Comparison of ENCODE assay signal across 9 cellular contexts in the genomic region with DNA sequence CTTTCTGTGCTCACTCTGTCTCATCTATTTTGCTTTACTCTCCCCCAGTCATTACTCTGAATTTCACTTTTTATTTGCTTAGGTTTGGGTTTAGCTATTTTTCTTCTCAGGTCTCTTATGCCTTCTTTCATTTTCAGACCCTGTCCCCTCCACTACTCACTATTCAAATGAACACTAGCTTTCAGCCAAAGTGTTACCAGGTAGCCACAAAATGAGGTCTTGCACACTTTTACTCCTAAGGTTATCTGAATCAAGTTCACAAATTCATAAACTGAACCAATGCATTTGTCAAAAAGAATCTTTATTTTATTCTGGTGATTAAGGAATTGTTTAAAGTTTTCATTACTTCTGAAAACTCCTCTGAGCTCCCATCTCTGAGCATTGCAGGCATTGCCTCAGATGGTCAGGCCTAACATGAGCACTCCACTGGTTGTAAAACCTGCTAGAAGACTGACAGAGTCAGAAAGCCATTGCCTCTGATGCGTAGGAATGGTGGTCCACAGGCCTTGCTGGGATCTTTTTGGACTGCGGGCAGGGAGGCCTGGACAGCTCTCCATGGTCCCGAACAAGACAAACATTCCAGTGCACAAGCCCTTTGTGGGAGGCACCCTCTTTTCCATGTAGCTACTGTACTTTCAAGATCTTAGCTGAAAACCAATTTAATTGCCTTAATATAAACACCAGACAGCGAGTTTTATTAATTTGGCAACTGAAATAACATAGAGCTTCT. TPM values are rescaled to one million over a fixed set of nuclear protein-coding genes. Genes with fewer than 3 reads are reported as not detected.
A peak's percentile ranks its signal among the peaks of the same experiment; 100 is the strongest.
DNase-seq lines count a peak whose midpoint lies in the region; ATAC-seq, FAIRE-seq and TF ChIP-seq lines count a peak whose summit lies in the region.
"Had no signal": no experiment of that assay in that cellular context is flagged by ENCODE, and none has a peak within 500 bp of the region (broad histone marks: within the 10 kb centered on the region; RNA-seq: fewer than 3 reads in every experiment).

No MANE protein-coding gene starts in this region.

- TF ChIP-seq CTCF in kidney (IDR thresholded peaks at IDR 0.05; ENCODE audit: borderline replicate concordance, extremely low read depth, insufficient read depth) (no peak), endodermal cell (conservative IDR thresholded peaks at IDR 0.05) (no peak)

- H3K9ac ChIP-seq in kidney (ENCODE audit: low read length in 2 of 2) (no peak overlapping the region), endodermal cell (ENCODE audit: extremely low read depth, low read length, poor library complexity, severe bottlenecking) (no peak overlapping the region)

- H3K4me1 Mint-ChIP-seq in activated T-helper 1 cell treated with anti-CD3 and anti-CD28 coated beads, Interleukin-12 subunit alpha, Interleukin-12 subunit beta, Interleukin-2, Interleukin-4 antibody, amounts not matched to agents 30 ng/mL and 10 ng/mL and 1 ng/mL, durations not matched to agents 14 hours and 24 hours and 36 hours (ENCODE audit: low read depth) = peaks cover 81% of the 10 kb centered on the region
- peaks cover 10% of the 10 kb centered on the region for H3K4me1 Mint-ChIP-seq in endodermal cell

- H3K9me3 Mint-ChIP-seq in activated T-helper 1 cell treated with anti-CD3 and anti-CD28 coated beads, Interleukin-12 subunit alpha, Interleukin-12 subunit beta, Interleukin-2, Interleukin-4 antibody, amounts not matched to agents 30 ng/mL and 10 ng/mL and 1 ng/mL, durations not matched to agents 14 hours and 24 hours and 36 hours = no peaks in the 10 kb centered on the region
- H3K9me3 Mint-ChIP-seq in endodermal cell = peaks cover 9% of the 10 kb centered on the region

- ATAC-seq in GM19324 (IDR thresholded peaks at IDR 0.05; ENCODE audit: low FRiP score, unreplicated experiment) (peak; percentile 93), HG02870 (IDR thresholded peaks at IDR 0.05; ENCODE audit: unreplicated experiment) (peak; percentile 93)

- peak overlapping the region; percentile 89 for H3K27ac Mint-ChIP-seq in activated T-helper 1 cell treated with anti-CD3 and anti-CD28 coated beads, Interleukin-12 subunit alpha, Interleukin-12 subunit beta, Interleukin-2, Interleukin-4 antibody, amounts not matched to agents 30 ng/mL and 10 ng/mL and 1 ng/mL, durations not matched to agents 14 hours and 24 hours and 36 hours
- H3K27ac Mint-ChIP-seq in endodermal cell = no peak overlapping the region

- no peak for FAIRE-seq in small intestine (lab: Jason Lieb, UNC)
- no peak for FAIRE-seq in kidney (lab: Jason Lieb, UNC)
- FAIRE-seq: endometrium had no signal

- no peaks in the 10 kb centered on the region for H3K27me3 Mint-ChIP-seq in activated T-helper 1 cell treated with anti-CD3 and anti-CD28 coated beads, Interleukin-12 subunit alpha, Interleukin-12 subunit beta, Interleukin-2, Interleukin-4 antibody, amounts not matched to agents 30 ng/mL and 10 ng/mL and 1 ng/mL, durations not matched to agents 14 hours and 24 hours and 36 hours (ENCODE audit: insufficient read depth)
- no peaks in the 10 kb centered on the region for H3K27me3 Mint-ChIP-seq in endodermal cell (ENCODE audit: insufficient read depth)

- H3K9me3 ChIP-seq in small intestine (ENCODE audit: control insufficient read depth, low read depth) (no peaks in the 10 kb centered on the region), kidney (ENCODE audit: control insufficient read depth in 1 of 2, low read length in 2 of 2) (no peaks in the 10 kb centered on the region), endodermal cell (ENCODE audit: control insufficient read depth, low read length) (peaks cover 12% of the 10 kb centered on the region)

- H3K27ac ChIP-seq in small intestine (ENCODE audit: low read depth in 1 of 2, low read length in 1 of 2) (peak overlapping the region; percentile 39 to 55), kidney (ENCODE audit: low read depth in 2 of 2, low read length in 2 of 2) (no peak overlapping the region), endodermal cell (ENCODE audit: low read depth, low read length) (no peak overlapping the region)

- H3K36me3 ChIP-seq in small intestine (ENCODE audit: control insufficient read depth in 2 of 2, insufficient read depth in 2 of 2, low read length in 2 of 2) (no peaks in the 10 kb centered on the region), kidney (ENCODE audit: control insufficient read depth in 1 of 2, insufficient read depth in 2 of 2, low read length in 2 of 2) (no peaks in the 10 kb centered on the region), endodermal cell (ENCODE audit: control insufficient read depth, insufficient read depth, low read length) (no peaks in the 10 kb centered on the region)

- no peaks in the 10 kb centered on the region for H3K27me3 ChIP-seq in small intestine (ENCODE audit: control insufficient read depth in 2 of 2, insufficient read depth in 2 of 2, low read length in 2 of 2)
- H3K27me3 ChIP-seq in endodermal cell (ENCODE audit: control insufficient read depth, insufficient read depth, low read length, poor library complexity, severe bottlenecking) = no peaks in the 10 kb centered on the region

- WGBS in small intestine, 3 donors = 73 to 77% (median 74%) methylated on average over 4 of the region's 4 CpGs
- 96 to 100% methylated on average over 3 to 4 of the region's 4 CpGs for WGBS in endodermal cell (ENCODE audit: insufficient coverage in 1 of 2, insufficient read length in 1 of 2), 2 experiments

- peak overlapping the region; percentile 12 for H3K4me3 Mint-ChIP-seq in activated T-helper 1 cell treated with anti-CD3 and anti-CD28 coated beads, Interleukin-12 subunit alpha, Interleukin-12 subunit beta, Interleukin-2, Interleukin-4 antibody, amounts not matched to agents 30 ng/mL and 10 ng/mL and 1 ng/mL, durations not matched to agents 14 hours and 24 hours and 36 hours
- no peak overlapping the region for H3K4me3 Mint-ChIP-seq in endodermal cell

- intact Hi-C loops in activated T-helper 1 cell treated with anti-CD3 and anti-CD28 coated beads, Interleukin-12 subunit alpha, Interleukin-12 subunit beta, Interleukin-2, Interleukin-4 antibody, amounts not matched to agents 30 ng/mL and 10 ng/mL and 1 ng/mL, durations not matched to agents 14 hours and 24 hours and 36 hours (cut with micrococcal nuclease) = loop anchor here (1.0 to 5.0 kb wide), 8 partner anchors 9 to 149 kb away; no protein-coding TSS in a partner anchor
- intact Hi-C loops in kidney (cut with DNase I) = no loop called here

- no peaks in the 10 kb centered on the region for H3K4me1 ChIP-seq in small intestine (ENCODE audit: control insufficient read depth in 2 of 2, insufficient read depth in 1 of 2, low read depth in 1 of 2, low read length in 1 of 2)
- peaks cover 0 to 7% of the 10 kb centered on the region in 2 donors for H3K4me1 ChIP-seq in kidney (ENCODE audit: control insufficient read depth in 1 of 2, insufficient read depth in 1 of 2, low read depth in 1 of 2, low read length in 2 of 2)
- no peaks in the 10 kb centered on the region for H3K4me1 ChIP-seq in endodermal cell (ENCODE audit: control insufficient read depth, insufficient read depth, low read length)

- H3K4me3 ChIP-seq in small intestine (ENCODE audit: low read depth in 1 of 2, low read length in 2 of 2) (no peak overlapping the region), kidney (ENCODE audit: low read length in 2 of 2) (no peak overlapping the region), endodermal cell (ENCODE audit: low read length) (no peak overlapping the region)

- H3K36me3 Mint-ChIP-seq in activated T-helper 1 cell treated with anti-CD3 and anti-CD28 coated beads, Interleukin-12 subunit alpha, Interleukin-12 subunit beta, Interleukin-2, Interleukin-4 antibody, amounts not matched to agents 30 ng/mL and 10 ng/mL and 1 ng/mL, durations not matched to agents 14 hours and 24 hours and 36 hours (ENCODE audit: low read depth) = peaks cover 31% of the 10 kb centered on the region
- peaks cover 4% of the 10 kb centered on the region for H3K36me3 Mint-ChIP-seq in endodermal cell (ENCODE audit: low read depth)

- DNase-seq in activated T-helper 1 cell treated with anti-CD3 and anti-CD28 coated beads, Interleukin-12 subunit alpha, Interleukin-12 subunit beta, Interleukin-2, Interleukin-4 antibody, amounts not matched to agents 30 ng/mL and 10 ng/mL and 1 ng/mL, durations not matched to agents 14 hours and 24 hours and 36 hours (ENCODE audit: low spot score) = no peak
- no peak for DNase-seq in small intestine
- DNase-seq in AML-193 (lab: John Stamatoyannopoulos, UW) = no peak
- DNase-seq in kidney = no peak
- no peak for DNase-seq in putamen (ENCODE audit: low spot score)
- no peak for DNase-seq in endodermal cell

RNA-seq across cellular contexts. Expression of a gene that starts 48.5 kb away (rescaled TPM):
- 347 and 355 TPM in 2 replicates for total RNA-seq in activated T-helper 1 cell treated with anti-CD3 and anti-CD28 coated beads, Interleukin-12 subunit alpha, Interleukin-12 subunit beta, Interleukin-2, Interleukin-4 antibody, amounts not matched to agents 30 ng/mL and 10 ng/mL and 1 ng/mL, durations not matched to agents 14 hours and 24 hours and 36 hours
- polyA plus RNA-seq in small intestine (10 to 100 TPM; 17.9 to 33.8 (median 27.1) TPM), kidney (ENCODE audit: insufficient read depth, low read depth, low replicate concordance) (34.5 TPM)
- total RNA-seq in kidney (52.4 TPM), endodermal cell (10 to 100 TPM; 70.0 to 96.4 TPM)
- 154 TPM for polyA plus RNA-seq in endodermal cell (2013, experiment 1 of 2)
- 130 TPM for polyA plus RNA-seq in endodermal cell (2013, experiment 2 of 2)

Comparison
In these comparisons a context has a peak if more than half of its experiments do, and no peak if none do; other contexts are left out.
1. H3K27ac ChIP-seq: peak in small intestine (2 of 2); none in kidney (0 of 2) and endodermal cell (single experiment).